ENCODE assay signal across 9 cellular contexts in genomic region chr16:4293181-4293716, GRCh38. TPM values are rescaled to one million over a fixed set of nuclear protein-coding genes. Genes with fewer than 3 reads are reported as not detected.
DNase-seq lines count a peak whose midpoint lies in the region; FAIRE-seq and TF ChIP-seq lines count a peak whose summit lies in the region.
"Had no signal": no experiment of that assay in that cellular context is flagged by ENCODE, and none has a peak within 500 bp of the region (broad histone marks: within the 10 kb centered on the region; RNA-seq: fewer than 3 reads in every experiment).

No MANE protein-coding gene starts in this region.

- in situ Hi-C loops in GM13976 (cut with MboI; ENCODE audit: low sequenced_read_pairs, unreplicated experiment), result no loop called here

- FAIRE-seq in kidney (lab: Jason Lieb, UNC), result no peak

- H3K9me3 ChIP-seq in parathyroid adenoma (ENCODE audit: control insufficient read depth, low read length) (no peaks in the 10 kb centered on the region), kidney (ENCODE audit: control insufficient read depth in 1 of 2, low read length in 2 of 2) (no peaks in the 10 kb centered on the region)

- TF ChIP-seq CTCF in GM13976 (IDR thresholded peaks at IDR 0.05; ENCODE audit: borderline replicate concordance, control extremely low read depth, extremely low read depth, insufficient read depth, missing control alignments) (no peak), brain (conservative IDR thresholded peaks at IDR 0.05) (no peak), parathyroid adenoma (IDR thresholded peaks at IDR 0.05) (no peak), kidney (IDR thresholded peaks at IDR 0.05; ENCODE audit: borderline replicate concordance, extremely low read depth, insufficient read depth) (no peak)

- peaks cover 1% of the 10 kb centered on the region for H3K79me2 ChIP-seq in parathyroid adenoma

- H3K4me1 ChIP-seq in parathyroid adenoma (peaks cover 21% of the 10 kb centered on the region), kidney (ENCODE audit: control insufficient read depth in 1 of 2, insufficient read depth in 1 of 2, low read depth in 1 of 2, low read length in 2 of 2) (peaks cover 0 to 20% of the 10 kb centered on the region in 2 donors)

- H3K4me3 ChIP-seq in parathyroid adenoma (ENCODE audit: low read depth, low read length), result no peak overlapping the region
- no peak overlapping the region for H3K4me3 ChIP-seq in kidney (ENCODE audit: low read length in 2 of 2)

- peaks cover 3% of the 10 kb centered on the region for H3K27me3 Mint-ChIP-seq in brain

- DNase-seq in GM13976 (ENCODE audit: low spot score) (peak; percentile 19), SW 1271 (lab: John Stamatoyannopoulos, UW) (no peak), dedifferentiated amniotic fluid mesenchymal stem cell (ENCODE audit: extremely low spot score) (no peak), kidney (no peak)
- DNase-seq: NCI-H1048, T-helper 17 cell had no signal

- H3K27ac ChIP-seq in parathyroid adenoma (peak overlapping the region; percentile 55), kidney (ENCODE audit: low read depth in 2 of 2, low read length in 2 of 2) (no peak overlapping the region)
- H3K27ac ChIP-seq: HL-60 had no signal

- peak overlapping the region; percentile 55 to 79 (median 74) for H3K4me3 Mint-ChIP-seq in brain
- H3K4me3 Mint-ChIP-seq: T-helper 17 cell had no signal

- H3K36me3 ChIP-seq in parathyroid adenoma (ENCODE audit: control insufficient read depth, insufficient read depth, low read length) (no peaks in the 10 kb centered on the region), kidney (ENCODE audit: control insufficient read depth in 1 of 2, insufficient read depth in 2 of 2, low read length in 2 of 2) (no peaks in the 10 kb centered on the region)

- no peaks in the 10 kb centered on the region for H3K27me3 ChIP-seq in parathyroid adenoma (ENCODE audit: control insufficient read depth, insufficient read depth, low read length)

- H3K36me3 Mint-ChIP-seq in brain, result no peaks in the 10 kb centered on the region

- H3K4me1 Mint-ChIP-seq in brain, result peaks cover 61% of the 10 kb centered on the region

- H3K4me2 ChIP-seq in parathyroid adenoma (ENCODE audit: low read length), result no peak overlapping the region

- peak overlapping the region; percentile 84 for H2AFZ ChIP-seq in parathyroid adenoma

- H3K27ac Mint-ChIP-seq in brain, result peak overlapping the region; percentile 83 to 95 (median 90)
- H3K27ac Mint-ChIP-seq: T-helper 17 cell had no signal

- H3K9me3 Mint-ChIP-seq in brain, result no peaks in the 10 kb centered on the region

- H3K9ac ChIP-seq in parathyroid adenoma, result no peak overlapping the region
- H3K9ac ChIP-seq in kidney (ENCODE audit: low read length in 2 of 2), result no peak overlapping the region

- intact Hi-C loops in kidney (cut with DNase I), result loop anchor here (5.0 kb wide), 1 partner anchor 34 kb away; no protein-coding TSS in a partner anchor

RNA-seq across cellular contexts. Expression of gene TFAP4, which starts 20.4 kb away (rescaled TPM):
- polyA plus RNA-seq in brain (ENCODE audit: insufficient read depth, low read depth, low replicate concordance), result 12.2 TPM
- total RNA-seq in kidney, result 11.9 TPM
- 3.2 TPM for polyA plus RNA-seq in kidney (ENCODE audit: insufficient read depth, low read depth, low replicate concordance)

RNA-seq across cellular contexts. Expression of gene GLIS2, which starts 22.6 kb away (rescaled TPM):
- polyA plus RNA-seq in brain (ENCODE audit: insufficient read depth, low read depth, low replicate concordance) (17.2 TPM), kidney (ENCODE audit: insufficient read depth, low read depth, low replicate concordance) (35.6 TPM)
- total RNA-seq in kidney, result 68.7 TPM

RNA-seq across cellular contexts. Expression of gene SRL, which starts 51.4 kb away (rescaled TPM):
- polyA plus RNA-seq in brain (ENCODE audit: insufficient read depth, low read depth, low replicate concordance) (3.7 TPM), kidney (ENCODE audit: insufficient read depth, low read depth, low replicate concordance) (2.6 TPM)
- 3.3 TPM for total RNA-seq in kidney
- total RNA-seq: T-helper 17 cell had no signal

RNA-seq across cellular contexts. Expression of gene PAM16, which starts 57.9 kb away (rescaled TPM):
- polyA plus RNA-seq in brain (ENCODE audit: insufficient read depth, low read depth, low replicate concordance) (64.4 TPM), kidney (ENCODE audit: insufficient read depth, low read depth, low replicate concordance) (61.1 TPM)
- total RNA-seq in kidney, result 29.4 TPM
